In genomic region chr9:124557895-124558294, GRCh38 we compare ENCODE assay signal across 39 cellular contexts. TPM values are rescaled to one million over a fixed set of nuclear protein-coding genes. Genes with fewer than 3 reads are reported as not detected.
"Had no signal": no experiment of that assay in that cellular context is flagged by ENCODE, and none has a peak within 500 bp of the region (broad histone marks: within the 10 kb centered on the region; RNA-seq: fewer than 3 reads in every experiment).

No MANE protein-coding gene starts in this region.

- H3K4me3 Mint-ChIP-seq: activated B cell treated with CpG ODN at 0.5 μM for 24 hours; activated CD4-positive, alpha-beta memory T cell treated with anti-CD3 and anti-CD28 coated beads for 36 hours; activated CD4-positive, alpha-beta T cell treated with anti-CD3 and anti-CD28 coated beads, Interleukin-2, amount 10 ng/mL, durations not matched to agents 24 days and 14 days; activated CD8-positive, alpha-beta T cell treated with anti-CD3 and anti-CD28 coated beads for 36 hours; activated naive CD4-positive, alpha-beta T cell treated with anti-CD3 and anti-CD28 coated beads for 36 hours; activated naive CD8-positive, alpha-beta T cell treated with anti-CD3 and anti-CD28 coated beads for 36 hours; activated T-cell treated with anti-CD3 and anti-CD28 coated beads, Interleukin-2, amount 50 U/mL, for 4 hours; activated T-cell treated with anti-CD3 and anti-CD28 coated beads, Interleukin-2, amount 50 U/mL, for 72 hours; activated T-helper 1 cell treated with anti-CD3 and anti-CD28 coated beads, Interleukin-12 subunit alpha, Interleukin-12 subunit beta, Interleukin-2, Interleukin-4 antibody, amounts not matched to agents 30 ng/mL and 10 ng/mL and 1 ng/mL, durations not matched to agents 14 hours and 24 hours and 36 hours; activated T-helper 17 cell treated with anti-CD3 and anti-CD28 coated beads, Interleukin-2, amount 50 U/mL, for 72 hours; T-helper 1 cell treated with Interleukin-12 subunit alpha and Interleukin-12 subunit beta and Interleukin-4 antibody, amounts not matched to agents 30 μg/mL and 1 μg/mL, for 36 hours; T-helper 2 cell treated with Interferon-gamma antibody and Interleukin-4, amounts not matched to agents 5 μg/mL and 100 μg/mL, for 36 hours had no signal

- DNase-seq: activated B cell treated with CpG ODN at 0.5 μM for 24 hours; activated CD4-positive, alpha-beta memory T cell treated with anti-CD3 and anti-CD28 coated beads for 36 hours; activated CD4-positive, alpha-beta T cell treated with anti-CD3 and anti-CD28 coated beads for 4 hours; activated CD4-positive, alpha-beta T cell treated with anti-CD3 and anti-CD28 coated beads, Interleukin-2, amount 10 ng/mL, durations not matched to agents 24 days and 14 days; activated CD4-positive, alpha-beta T cell treated with anti-CD3 and anti-CD28 coated beads, Interleukin-2, amount 50 U/mL, for 1 hour; activated CD4-positive, alpha-beta T cell treated with anti-CD3 and anti-CD28 coated beads, Interleukin-2, amount 50 U/mL, for 4 hours; activated CD4-positive, CD25-positive, alpha-beta regulatory T cell treated with anti-CD3 and anti-CD28 coated beads, Interleukin-2, amount 50 U/mL, for 72 hours; activated CD8-positive, alpha-beta memory T cell treated with anti-CD3 and anti-CD28 coated beads, Interleukin-2, amount 50 U/mL, for 4 hours; activated CD8-positive, alpha-beta T cell treated with anti-CD3 and anti-CD28 coated beads for 36 hours; activated effector memory CD4-positive, alpha-beta T cell treated with anti-CD3 and anti-CD28 coated beads, Interleukin-2, amount 50 U/mL, for 16 hours; activated gamma-delta T cell treated with Interleukin-2 at 50 U/mL for 16 hours; activated naive CD4-positive, alpha-beta T cell; activated naive CD4-positive, alpha-beta T cell treated with anti-CD3 and anti-CD28 coated beads for 36 hours; activated naive CD4-positive, alpha-beta T cell treated with anti-CD3 and anti-CD28 coated beads, Interleukin-2, amount 50 U/mL, for 16 hours; activated naive CD8-positive, alpha-beta T cell treated with anti-CD3 and anti-CD28 coated beads for 36 hours; activated T-cell treated with anti-CD3 and anti-CD28 coated beads for 4 hours; activated T-cell treated with anti-CD3 and anti-CD28 coated beads, Interleukin-2, amount 50 U/mL, for 1 hour; activated T-cell treated with anti-CD3 and anti-CD28 coated beads, Interleukin-2, amount 50 U/mL, for 4 hours; activated T-cell treated with anti-CD3 and anti-CD28 coated beads, Interleukin-2, amount 50 U/mL, for 72 hours; adrenal gland; amniotic stem cell; aorta; body of pancreas; brain microvascular endothelial cell; central memory CD4-positive, alpha-beta T cell; T-helper 1 cell; T-helper 2 cell; T-helper 9 cell had no signal

- H3K36me3 ChIP-seq: adrenal gland, brain microvascular endothelial cell, breast epithelium had no signal

- H3K4me1 Mint-ChIP-seq: activated B cell treated with CpG ODN at 0.5 μM for 24 hours; activated CD4-positive, alpha-beta T cell treated with anti-CD3 and anti-CD28 coated beads, Interleukin-2, amount 10 ng/mL, durations not matched to agents 24 days and 14 days; activated naive CD8-positive, alpha-beta T cell treated with anti-CD3 and anti-CD28 coated beads for 36 hours; activated T-helper 17 cell treated with anti-CD3 and anti-CD28 coated beads, Interleukin-2, amount 50 U/mL, for 72 hours had no signal

- H3K4me1 ChIP-seq: breast epithelium had no signal

- H3K36me3 Mint-ChIP-seq: activated CD4-positive, alpha-beta memory T cell treated with anti-CD3 and anti-CD28 coated beads for 36 hours; activated naive CD4-positive, alpha-beta T cell treated with anti-CD3 and anti-CD28 coated beads, Interleukin-2, amount 50 U/mL, for 72 hours; activated naive CD8-positive, alpha-beta T cell treated with anti-CD3 and anti-CD28 coated beads for 36 hours had no signal

- H3K27ac ChIP-seq: adrenal gland, body of pancreas, brain microvascular endothelial cell, breast epithelium, VCaP had no signal

- ATAC-seq: activated CD8-positive, alpha-beta T cell treated with anti-CD3 and anti-CD28 coated beads for 36 hours; activated naive CD4-positive, alpha-beta T cell treated with anti-CD3 and anti-CD28 coated beads, Interleukin-2, amount 50 U/mL, for 72 hours; activated T-cell treated with anti-CD3 and anti-CD28 coated beads, Interleukin-2, amount 50 U/mL, for 4 hours; activated T-cell treated with anti-CD3 and anti-CD28 coated beads, Interleukin-2, amount 50 U/mL, for 72 hours; activated T-helper 17 cell treated with anti-CD3 and anti-CD28 coated beads, Interleukin-2, amount 50 U/mL, for 72 hours; body of pancreas had no signal

- H3K4me3 ChIP-seq: adrenal gland, body of pancreas, breast epithelium had no signal

- H3K27me3 ChIP-seq: adrenal gland, body of pancreas, brain microvascular endothelial cell, breast epithelium had no signal

- H3K27ac Mint-ChIP-seq: activated B cell treated with CpG ODN at 0.5 μM for 24 hours; activated CD4-positive, alpha-beta memory T cell treated with anti-CD3 and anti-CD28 coated beads for 36 hours; activated CD4-positive, alpha-beta T cell treated with anti-CD3 and anti-CD28 coated beads, Interleukin-2, amount 10 ng/mL, durations not matched to agents 24 days and 14 days; activated CD8-positive, alpha-beta T cell treated with anti-CD3 and anti-CD28 coated beads for 36 hours; activated naive CD4-positive, alpha-beta T cell treated with anti-CD3 and anti-CD28 coated beads for 36 hours; activated naive CD4-positive, alpha-beta T cell treated with anti-CD3 and anti-CD28 coated beads, Interleukin-2, amount 50 U/mL, for 72 hours; activated naive CD8-positive, alpha-beta T cell treated with anti-CD3 and anti-CD28 coated beads for 36 hours; activated T-cell treated with anti-CD3 and anti-CD28 coated beads, Interleukin-2, amount 50 U/mL, for 72 hours; activated T-helper 1 cell treated with anti-CD3 and anti-CD28 coated beads, Interleukin-12 subunit alpha, Interleukin-12 subunit beta, Interleukin-2, Interleukin-4 antibody, amounts not matched to agents 30 ng/mL and 10 ng/mL and 1 ng/mL, durations not matched to agents 14 hours and 24 hours and 36 hours; activated T-helper 17 cell treated with anti-CD3 and anti-CD28 coated beads, Interleukin-2, amount 50 U/mL, for 72 hours; T-helper 1 cell treated with Interleukin-12 subunit alpha and Interleukin-12 subunit beta and Interleukin-4 antibody, amounts not matched to agents 30 μg/mL and 1 μg/mL, for 36 hours; T-helper 2 cell treated with Interferon-gamma antibody and Interleukin-4, amounts not matched to agents 5 μg/mL and 100 μg/mL, for 36 hours had no signal

- FAIRE-seq: astrocyte, TTC549 had no signal

- H3K9me3 ChIP-seq: adrenal gland, body of pancreas, breast epithelium had no signal

- H3K27me3 Mint-ChIP-seq: activated B cell treated with CpG ODN at 0.5 μM for 24 hours had no signal

- H3K9me3 Mint-ChIP-seq: activated B cell treated with CpG ODN at 0.5 μM for 24 hours; activated CD4-positive, alpha-beta memory T cell treated with anti-CD3 and anti-CD28 coated beads for 36 hours; activated CD4-positive, alpha-beta T cell treated with anti-CD3 and anti-CD28 coated beads, Interleukin-2, amount 10 ng/mL, durations not matched to agents 24 days and 14 days; activated CD8-positive, alpha-beta T cell treated with anti-CD3 and anti-CD28 coated beads for 36 hours; activated naive CD4-positive, alpha-beta T cell treated with anti-CD3 and anti-CD28 coated beads for 36 hours; activated naive CD4-positive, alpha-beta T cell treated with anti-CD3 and anti-CD28 coated beads, Interleukin-2, amount 50 U/mL, for 72 hours; activated naive CD8-positive, alpha-beta T cell treated with anti-CD3 and anti-CD28 coated beads for 36 hours; activated T-cell treated with anti-CD3 and anti-CD28 coated beads, Interleukin-2, amount 50 U/mL, for 4 hours; activated T-cell treated with anti-CD3 and anti-CD28 coated beads, Interleukin-2, amount 50 U/mL, for 72 hours; activated T-helper 1 cell treated with anti-CD3 and anti-CD28 coated beads, Interleukin-12 subunit alpha, Interleukin-12 subunit beta, Interleukin-2, Interleukin-4 antibody, amounts not matched to agents 30 ng/mL and 10 ng/mL and 1 ng/mL, durations not matched to agents 14 hours and 24 hours and 36 hours; activated T-helper 17 cell treated with anti-CD3 and anti-CD28 coated beads, Interleukin-2, amount 50 U/mL, for 72 hours; T-helper 1 cell treated with Interleukin-12 subunit alpha and Interleukin-12 subunit beta and Interleukin-4 antibody, amounts not matched to agents 30 μg/mL and 1 μg/mL, for 36 hours; T-helper 2 cell treated with Interferon-gamma antibody and Interleukin-4, amounts not matched to agents 5 μg/mL and 100 μg/mL, for 36 hours had no signal

RNA-seq across cellular contexts. Expression of gene NR5A1, which starts 50.7 kb away (rescaled TPM):
- total RNA-seq: activated B cell treated with CpG ODN at 0.5 μM for 24 hours; activated CD4-positive, alpha-beta memory T cell treated with anti-CD3 and anti-CD28 coated beads for 36 hours; activated CD4-positive, alpha-beta T cell treated with anti-CD3 and anti-CD28 coated beads, Interleukin-2, amount 10 ng/mL, durations not matched to agents 24 days and 14 days; activated CD8-positive, alpha-beta memory T cell treated with anti-CD3 and anti-CD28 coated beads for 36 hours; activated CD8-positive, alpha-beta T cell treated with anti-CD3 and anti-CD28 coated beads for 36 hours; activated naive CD4-positive, alpha-beta T cell treated with anti-CD3 and anti-CD28 coated beads for 36 hours; activated naive CD4-positive, alpha-beta T cell treated with anti-CD3 and anti-CD28 coated beads, Interleukin-2, amount 50 U/mL, for 72 hours; activated naive CD8-positive, alpha-beta T cell treated with anti-CD3 and anti-CD28 coated beads for 36 hours; activated T-helper 1 cell treated with anti-CD3 and anti-CD28 coated beads, Interleukin-12 subunit alpha, Interleukin-12 subunit beta, Interleukin-2, Interleukin-4 antibody, amounts not matched to agents 30 ng/mL and 10 ng/mL and 1 ng/mL, durations not matched to agents 14 hours and 24 hours and 36 hours; activated T-helper 17 cell treated with anti-CD3 and anti-CD28 coated beads, Interleukin-2, amount 50 U/mL, for 72 hours; aorta; astrocyte; body of pancreas; breast epithelium; cardiac septum had no signal
- polyA plus RNA-seq: aorta had no signal
